In genomic region chr15:23648920-23649515, GRCh38 we compare ENCODE assay signal across 9 cellular contexts. TPM values are rescaled to one million over a fixed set of nuclear protein-coding genes. Genes with fewer than 3 reads are reported as not detected.
DNase-seq lines count a peak whose midpoint lies in the region; ATAC-seq and TF ChIP-seq lines count a peak whose summit lies in the region.
"Had no signal": no experiment of that assay in that cellular context is flagged by ENCODE, and none has a peak within 500 bp of the region (broad histone marks: within the 10 kb centered on the region; RNA-seq: fewer than 3 reads in every experiment).

No MANE protein-coding gene starts in this region.

- ATAC-seq in HG03354 (IDR thresholded peaks at IDR 0.05; ENCODE audit: poor library complexity, severe bottlenecking, unreplicated experiment) (no peak), GM19455 (IDR thresholded peaks at IDR 0.05; ENCODE audit: unreplicated experiment) (no peak)

- intact Hi-C loops in dorsolateral prefrontal cortex (cut with DNase I) = loop anchor here in 1 of 2 donors (5.0 kb wide), 1 partner anchor 208 kb away; no protein-coding TSS in a partner anchor

- peak overlapping the region in 17 of 59 donors; percentile 9 to 70 (median 57) for H3K4me3 ChIP-seq in dorsolateral prefrontal cortex

- H3K27me3 ChIP-seq in dorsolateral prefrontal cortex = peaks cover 0 to 17% (median 0%) of the 10 kb centered on the region in 45 donors

- no peak overlapping the region for H3K27ac ChIP-seq in dorsolateral prefrontal cortex

- H3K36me3 Mint-ChIP-seq in osteocyte (ENCODE audit: unreplicated experiment) = no peaks in the 10 kb centered on the region

- H3K4me1 Mint-ChIP-seq in osteocyte (ENCODE audit: unreplicated experiment) = no peaks in the 10 kb centered on the region

- TF ChIP-seq CTCF in dorsolateral prefrontal cortex (IDR thresholded peaks at IDR 0.05 in 54 of 56, conservative IDR thresholded peaks at IDR 0.05 in 2 of 56; ENCODE audit: low read depth in 1 of 56, partially characterized antibody in 56 of 56) (peak; percentile 35 to 81 (median 68)), osteocyte (IDR thresholded peaks at IDR 0.05) (peak; percentile 50)

- no peak overlapping the region for H3K27ac Mint-ChIP-seq in osteocyte (ENCODE audit: unreplicated experiment)

- peaks cover 6% of the 10 kb centered on the region for H3K27me3 Mint-ChIP-seq in osteocyte (ENCODE audit: unreplicated experiment)

- no peak overlapping the region for H3K4me3 Mint-ChIP-seq in osteocyte (ENCODE audit: unreplicated experiment)

- H3K9me3 Mint-ChIP-seq in osteocyte (ENCODE audit: unreplicated experiment) = no peaks in the 10 kb centered on the region

- DNase-seq in NCI-H345 (lab: John Stamatoyannopoulos, UW) (peak; percentile 22), NCI-H345 treated with DMSO at 0.1 percent for 48 hours (lab: John Stamatoyannopoulos, UW; ENCODE audit: unreplicated experiment) (no peak), NCI-H1417 (lab: John Stamatoyannopoulos, UW) (peak in 2 of 3 experiments; percentile 49 to 74), dorsolateral prefrontal cortex (peak in 6 of 10 donors; percentile 35 to 59 (median 51)), osteocyte (ENCODE audit: extremely low spot score, unreplicated experiment) (no peak), T1000 (lab: John Stamatoyannopoulos, UW) (no peak)
- DNase-seq: left cardiac atrium had no signal

RNA-seq across cellular contexts. Expression of gene MAGEL2, which starts 1.4 kb away (rescaled TPM):
- total RNA-seq in dorsolateral prefrontal cortex = 1 to 10 TPM; 1.9 to 9.1 (median 6.2) TPM
- total RNA-seq in osteocyte = 1.4 and 1.5 TPM in 2 replicates

RNA-seq across cellular contexts. Expression of gene NDN, which starts 38.1 kb away (rescaled TPM):
- 10 to 100 TPM; 22.5 to 77.4 (median 53.3) TPM for total RNA-seq in dorsolateral prefrontal cortex
- 27.8 and 29.7 TPM in 2 replicates for total RNA-seq in osteocyte

Comparison
In these comparisons a context has a peak if more than half of its experiments do, and no peak if none do; other contexts are left out.
1. DNase-seq: peak in NCI-H345 (single experiment), NCI-H1417 (2 of 3) and dorsolateral prefrontal cortex (6 of 10); none in NCI-H345 treated with DMSO at 0.1 percent for 48 hours (single experiment), osteocyte (single experiment) and T1000 (single experiment).